Comparison of ENCODE assay signal across 1 cellular context in the genomic region with DNA sequence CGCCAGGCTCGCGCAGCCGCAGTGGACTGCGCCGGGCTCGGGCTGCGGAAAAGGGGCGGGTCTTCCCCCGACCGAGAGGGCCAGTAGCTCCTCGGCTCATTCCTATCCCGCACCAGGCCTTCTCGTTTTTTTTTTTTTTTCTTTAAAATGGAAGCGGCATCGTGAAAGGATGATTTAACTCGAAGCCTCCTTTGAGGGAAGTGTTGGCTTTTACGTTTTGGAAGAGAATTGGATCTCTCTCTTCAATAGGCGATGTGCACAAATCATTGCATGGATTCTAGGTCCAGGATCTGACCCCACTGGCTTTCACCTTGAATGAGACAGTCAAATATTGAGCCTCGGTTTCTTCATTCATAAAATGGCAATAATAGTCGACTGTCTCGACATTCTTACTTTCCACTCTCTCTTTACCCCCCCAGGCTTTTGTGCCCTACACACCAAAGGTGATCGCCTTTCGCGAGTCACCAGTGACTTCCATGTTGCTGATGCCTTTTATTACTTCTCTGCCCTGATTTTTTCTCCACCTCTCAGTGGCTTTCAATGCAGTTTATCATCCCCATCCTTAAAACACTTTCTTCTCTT.
A peak's percentile ranks its signal among the peaks of the same experiment; 100 is the strongest.
TF ChIP-seq lines count a peak whose summit lies in the region.

No MANE protein-coding gene starts in this region.

TF ChIP-seq in H1, 55 proteins besides CTCF, POLR2A, EP300 and RAD21 (continued from another document):
- TF ChIP-seq CBX5 (IDR thresholded peaks at IDR 0.05; ENCODE audit: low read depth, low read length) (no peak), CHD1 (IDR thresholded peaks at IDR 0.05; ENCODE audit: low read depth, low read length) (no peak), SAP30 (IDR thresholded peaks at IDR 0.05; ENCODE audit: insufficient read depth, insufficient replicate concordance, low read length) (no peak)
- TF ChIP-seq, protein P1, sequence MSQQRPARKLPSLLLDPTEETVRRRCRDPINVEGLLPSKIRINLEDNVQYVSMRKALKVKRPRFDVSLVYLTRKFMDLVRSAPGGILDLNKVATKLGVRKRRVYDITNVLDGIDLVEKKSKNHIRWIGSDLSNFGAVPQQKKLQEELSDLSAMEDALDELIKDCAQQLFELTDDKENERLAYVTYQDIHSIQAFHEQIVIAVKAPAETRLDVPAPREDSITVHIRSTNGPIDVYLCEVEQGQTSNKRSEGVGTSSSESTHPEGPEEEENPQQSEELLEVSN (IDR thresholded peaks at IDR 0.05): peak; percentile 64; the same call in 1 of the 2 replicates
